In genomic region chr2:102540882-102541281, GRCh38 we compare ENCODE assay signal across 26 cellular contexts.
DNase-seq lines count a peak whose midpoint lies in the region; ATAC-seq and TF ChIP-seq lines count a peak whose summit lies in the region.
"Had no signal": no experiment of that assay in that cellular context is flagged by ENCODE, and none has a peak within 500 bp of the region (broad histone marks: within the 10 kb centered on the region; RNA-seq: fewer than 3 reads in every experiment).

No MANE protein-coding gene starts in this region.

- H3K4me1 Mint-ChIP-seq in endothelial cell (ENCODE audit: unreplicated experiment), result no peaks in the 10 kb centered on the region
- H3K4me1 Mint-ChIP-seq: B cell, endodermal cell had no signal

- intact Hi-C loops in left cardiac atrium (cut with DNase I) (no loop called here), Right ventricle myocardium inferior (cut with DNase I) (no loop called here), mucosa of descending colon (cut with DNase I, micrococcal nuclease) (no loop called here), transverse colon (cut with DNase I; ENCODE audit: low total_unique reads) (no loop called here)

- H3K9me3 Mint-ChIP-seq in endothelial cell (ENCODE audit: unreplicated experiment), result no peaks in the 10 kb centered on the region
- H3K9me3 Mint-ChIP-seq: activated T-cell treated with anti-CD3 and anti-CD28 coated beads, Interleukin-2, amount 50 U/mL, for 24 hours; endodermal cell had no signal

- H3K36me3 Mint-ChIP-seq in endothelial cell (ENCODE audit: low read depth, unreplicated experiment), result no peaks in the 10 kb centered on the region

- TF ChIP-seq POLR2A in transverse colon (IDR thresholded peaks at IDR 0.05), result no peak

- TF ChIP-seq CTCF in mucosa of descending colon (IDR thresholded peaks at IDR 0.05) (no peak), transverse colon (IDR thresholded peaks at IDR 0.05) (no peak), endothelial cell (IDR thresholded peaks at IDR 0.05; ENCODE audit: unreplicated experiment) (no peak)

- H3K36me3 ChIP-seq in mucosa of descending colon (ENCODE audit: low read depth) (no peaks in the 10 kb centered on the region), transverse colon (no peaks in the 10 kb centered on the region)
- H3K36me3 ChIP-seq: breast epithelium, heart right ventricle, lower lobe of right lung, neutrophil, uterus had no signal

- H3K4me3 ChIP-seq in mucosa of descending colon, result no peak overlapping the region
- H3K4me3 ChIP-seq in transverse colon, result no peak overlapping the region
- H3K4me3 ChIP-seq: breast epithelium, heart right ventricle, lower lobe of right lung, skin epidermis, uterus had no signal

- peak; percentile 42 for DNase-seq in left cardiac atrium
- no peak for DNase-seq in Right ventricle myocardium inferior (ENCODE audit: missing footprints)
- peak; percentile 36 for DNase-seq in epithelial cell of prostate (ENCODE audit: low read depth, low spot score)
- DNase-seq in mucosa of descending colon, result peak; percentile 62 to 78 (median 63)
- peak; percentile 66 for DNase-seq in transverse colon
- no peak for DNase-seq in NCI-H1105 treated with DMSO at 0.1 percent for 48 hours (lab: John Stamatoyannopoulos, UW)
- DNase-seq in endothelial cell (ENCODE audit: low spot score), result no peak
- DNase-seq: activated CD4-positive, alpha-beta T cell treated with anti-CD3 and anti-CD28 coated beads for 48 hours; activated gamma-delta T cell treated with Interleukin-2 at 50 U/mL for 16 hours; activated T-cell treated with anti-CD3 and anti-CD28 coated beads, Interleukin-2, amount 50 U/mL, for 24 hours; DMS79 treated with DMSO at 0.1 percent for 48 hours; endodermal cell; lower lobe of right lung; NCI-H1694 treated with DMSO at 0.1 percent for 48 hours; NCI-H2171; NCI-H510A treated with DMSO at 0.1 percent for 48 hours; stimulated activated CD4-positive, alpha-beta T cell treated with anti-CD3 and anti-CD28 coated beads, Interleukin-2, amount 100 ng/mL, for 24 hours; uterus had no signal

- no peak for TF ChIP-seq EP300 in transverse colon (IDR thresholded peaks at IDR 0.05; ENCODE audit: low read depth)

- WGBS in transverse colon (ENCODE audit: low coverage in 1 of 2), 2 donors, result 24 to 55% methylated on average over 2 to 4 of the region's 4 CpGs

- no peaks in the 10 kb centered on the region for H3K9me3 ChIP-seq in mucosa of descending colon
- no peaks in the 10 kb centered on the region for H3K9me3 ChIP-seq in transverse colon
- H3K9me3 ChIP-seq: breast epithelium, heart right ventricle, lower lobe of right lung, neutrophil, uterus had no signal

- no peak overlapping the region for H3K4me3 Mint-ChIP-seq in endothelial cell (ENCODE audit: unreplicated experiment)
- H3K4me3 Mint-ChIP-seq: activated T-cell treated with anti-CD3 and anti-CD28 coated beads, Interleukin-2, amount 50 U/mL, for 24 hours; B cell; endodermal cell had no signal

- H3K27ac Mint-ChIP-seq in endothelial cell (ENCODE audit: unreplicated experiment), result no peak overlapping the region
- H3K27ac Mint-ChIP-seq: activated T-cell treated with anti-CD3 and anti-CD28 coated beads, Interleukin-2, amount 50 U/mL, for 24 hours; B cell; endodermal cell had no signal

- peak in 1 of 2 donors; percentile 23 for ATAC-seq in left cardiac atrium
- no peak for ATAC-seq in Right ventricle myocardium inferior
- ATAC-seq in mucosa of descending colon, result peak; percentile 98
- ATAC-seq in HG03196 (IDR thresholded peaks at IDR 0.05; ENCODE audit: unreplicated experiment), result no peak
- ATAC-seq: lower lobe of right lung had no signal

- no peak overlapping the region for H3K27ac ChIP-seq in epithelial cell of prostate
- H3K27ac ChIP-seq in transverse colon, result peak overlapping the region in 1 of 4 donors; percentile 52
- H3K27ac ChIP-seq: breast epithelium, heart right ventricle, KMS-11, lower lobe of right lung, neutrophil, skin epidermis, uterus, VCaP had no signal

- H3K4me1 ChIP-seq in mucosa of descending colon (ENCODE audit: low read depth), result no peaks in the 10 kb centered on the region
- peaks cover 0 to 15% (median 5%) of the 10 kb centered on the region in 4 donors for H3K4me1 ChIP-seq in transverse colon
- H3K4me1 ChIP-seq: breast epithelium, heart right ventricle, lower lobe of right lung, uterus had no signal

- in situ Hi-C loops in transverse colon (cut with MboI; ENCODE audit: low pct_ligation_motif_present in 1 of 4, low pct_unique_long_range_greater_than_20kb in 1 of 4, low sequenced_read_pairs in 3 of 4), result no loop called here

- no peaks in the 10 kb centered on the region for H3K27me3 ChIP-seq in transverse colon
- H3K27me3 ChIP-seq: breast epithelium, heart right ventricle, uterus had no signal

- no peaks in the 10 kb centered on the region for H3K27me3 Mint-ChIP-seq in endothelial cell (ENCODE audit: unreplicated experiment)

Comparison
In these comparisons a context has a peak if more than half of its experiments do, and no peak if none do; other contexts are left out.
1. DNase-seq: peak in left cardiac atrium (single experiment), epithelial cell of prostate (single experiment), mucosa of descending colon (3 of 3) and transverse colon (single experiment); none in Right ventricle myocardium inferior (single experiment), NCI-H1105 treated with DMSO at 0.1 percent for 48 hours (single experiment) and endothelial cell (single experiment).